In the genomic region with DNA sequence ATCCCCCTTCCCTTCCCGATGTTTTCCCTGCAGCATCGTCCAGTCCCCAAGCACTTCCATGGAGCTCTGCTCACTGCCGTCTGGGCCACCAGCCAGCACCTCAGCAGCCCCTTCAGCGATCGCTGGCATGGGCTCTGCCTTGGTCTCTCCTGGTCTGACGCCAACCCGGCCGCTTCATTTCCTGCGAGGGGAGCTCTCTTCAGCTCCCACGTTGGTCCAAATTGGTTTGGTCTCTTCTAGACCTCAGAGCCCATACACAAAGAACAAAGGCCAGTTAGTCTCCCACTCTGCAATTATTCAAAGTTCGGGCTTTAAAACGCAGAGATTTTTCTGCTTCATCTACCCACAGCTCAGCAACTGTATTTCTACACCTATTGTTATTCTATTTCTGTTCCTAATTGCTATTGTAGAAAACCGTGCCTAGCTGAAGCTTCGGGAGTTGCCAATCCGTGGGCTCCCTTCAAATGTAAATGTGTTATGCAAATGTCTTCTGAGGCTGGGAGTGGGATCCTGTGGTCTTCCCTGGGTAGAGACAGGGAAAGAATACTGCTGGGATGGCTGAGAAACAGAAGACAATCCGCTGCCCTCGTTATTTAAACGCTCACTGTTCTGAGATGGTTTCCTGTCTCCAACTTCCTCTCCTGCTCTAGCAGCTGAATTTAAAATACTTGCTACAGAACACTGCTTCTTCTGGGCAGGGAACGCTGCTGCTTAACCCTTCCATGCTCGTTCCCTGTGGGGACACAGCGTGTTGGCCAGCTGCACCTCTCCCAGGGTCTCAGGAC, we compare ENCODE assay signal across 8 cellular contexts.
DNase-seq lines count a peak whose midpoint lies in the region; ATAC-seq and TF ChIP-seq lines count a peak whose summit lies in the region.

No MANE protein-coding gene starts in this region.

- peak; percentile 42 for DNase-seq in activated CD4-positive, alpha-beta T cell treated with anti-CD3 and anti-CD28 coated beads, Interleukin-2, amount 10 ng/mL, durations not matched to agents 24 days and 14 days
- DNase-seq in activated CD4-positive, alpha-beta T cell treated with anti-CD3 and anti-CD28 coated beads, Interleukin-2, amount 50 U/mL, for 4 hours, result no peak
- DNase-seq in coronary artery (ENCODE audit: low spot score) (no peak), mesenchymal stem cell (peak; percentile 11), tibial artery (no peak), left lung (no peak), AG08395 (ENCODE audit: low spot score) (no peak)

- H3K36me3 ChIP-seq in mesenchymal stem cell (ENCODE audit: control insufficient read depth in 1 of 2, insufficient read depth in 2 of 2, low read depth in 1 of 2, low read length in 2 of 2) (no peaks in the 10 kb centered on the region), tibial artery (no peaks in the 10 kb centered on the region), left lung (no peaks in the 10 kb centered on the region)

- no peak for TF ChIP-seq CTCF in coronary artery (IDR thresholded peaks at IDR 0.05)
- TF ChIP-seq CTCF in tibial artery (IDR thresholded peaks at IDR 0.05), result no peak
- no peak for TF ChIP-seq CTCF in left lung (IDR thresholded peaks at IDR 0.05)

- H3K18ac ChIP-seq in mesenchymal stem cell (ENCODE audit: low read depth in 1 of 2, low read length in 2 of 2), result peak overlapping the region; percentile 14 to 85

- H3K27me3 ChIP-seq in mesenchymal stem cell (ENCODE audit: control insufficient read depth in 1 of 2, insufficient read depth in 1 of 2, low read length in 2 of 2) (no peaks in the 10 kb centered on the region), tibial artery (no peaks in the 10 kb centered on the region), left lung (no peaks in the 10 kb centered on the region)

- intact Hi-C loops in activated CD4-positive, alpha-beta T cell treated with anti-CD3 and anti-CD28 coated beads, Interleukin-2, amount 10 ng/mL, durations not matched to agents 24 days and 14 days (cut with micrococcal nuclease), result no loop called here
- intact Hi-C loops in tibial artery (cut with DNase I; ENCODE audit: low total_unique reads), result no loop called here
- intact Hi-C loops in left lung (cut with DNase I), result no loop called here

- peak overlapping the region in 1 of 2 experiments; percentile 15 for H2BK12ac ChIP-seq in mesenchymal stem cell (ENCODE audit: low read length in 2 of 2)

- H2AK5ac ChIP-seq in mesenchymal stem cell (ENCODE audit: low read length, severe bottlenecking), result no peak overlapping the region

- H2AFZ ChIP-seq in mesenchymal stem cell (ENCODE audit: low read depth, low read length), result peak overlapping the region; percentile 60

- H3K4me3 Mint-ChIP-seq in activated CD4-positive, alpha-beta T cell treated with anti-CD3 and anti-CD28 coated beads, Interleukin-2, amount 10 ng/mL, durations not matched to agents 24 days and 14 days, result no peak overlapping the region

- H3K9me3 ChIP-seq in mesenchymal stem cell (ENCODE audit: control insufficient read depth, low read length), result no peaks in the 10 kb centered on the region
- no peaks in the 10 kb centered on the region for H3K9me3 ChIP-seq in tibial artery
- H3K9me3 ChIP-seq in left lung, result no peaks in the 10 kb centered on the region

- H2BK15ac ChIP-seq in mesenchymal stem cell (ENCODE audit: low read depth, poor library complexity, severe bottlenecking), result no peak overlapping the region

- H3K4me1 ChIP-seq in mesenchymal stem cell (ENCODE audit: control insufficient read depth, insufficient read depth, low read depth, low read length) (peaks cover 6% of the 10 kb centered on the region), tibial artery (peaks cover 0 to 18% (median 12%) of the 10 kb centered on the region in 4 donors), left lung (peaks cover 0 to 12% of the 10 kb centered on the region in 2 donors)

- H3K36me3 Mint-ChIP-seq in activated CD4-positive, alpha-beta T cell treated with anti-CD3 and anti-CD28 coated beads, Interleukin-2, amount 10 ng/mL, durations not matched to agents 24 days and 14 days (ENCODE audit: low read depth), result no peaks in the 10 kb centered on the region

- no peak overlapping the region for H3K27ac Mint-ChIP-seq in activated CD4-positive, alpha-beta T cell treated with anti-CD3 and anti-CD28 coated beads, Interleukin-2, amount 10 ng/mL, durations not matched to agents 24 days and 14 days

- H4K8ac ChIP-seq in mesenchymal stem cell (ENCODE audit: low read length), result peak overlapping the region; percentile 69

- H4K91ac ChIP-seq in mesenchymal stem cell (ENCODE audit: low read length), result no peak overlapping the region

- no peaks in the 10 kb centered on the region for H3K4me1 Mint-ChIP-seq in activated CD4-positive, alpha-beta T cell treated with anti-CD3 and anti-CD28 coated beads, Interleukin-2, amount 10 ng/mL, durations not matched to agents 24 days and 14 days

- ATAC-seq in GM18907 (IDR thresholded peaks at IDR 0.05; ENCODE audit: unreplicated experiment), result no peak
- no peak for ATAC-seq in left lung

- H3K14ac ChIP-seq in mesenchymal stem cell (ENCODE audit: low read length in 2 of 2), result no peak overlapping the region

- H3K27me3 Mint-ChIP-seq in activated CD4-positive, alpha-beta T cell treated with anti-CD3 and anti-CD28 coated beads, Interleukin-2, amount 10 ng/mL, durations not matched to agents 24 days and 14 days, result no peaks in the 10 kb centered on the region

- peak overlapping the region; percentile 68 for H3K4me3 ChIP-seq in coronary artery
- H3K4me3 ChIP-seq in mesenchymal stem cell (ENCODE audit: insufficient read depth in 1 of 2, low read depth in 1 of 2, low read length in 2 of 2), result peak overlapping the region in 1 of 2 experiments; percentile 65
- H3K4me3 ChIP-seq in tibial artery, result peak overlapping the region; percentile 22 to 29
- H3K4me3 ChIP-seq in left lung, result no peak overlapping the region

- no peaks in the 10 kb centered on the region for H3K79me1 ChIP-seq in mesenchymal stem cell (replicated peaks; ENCODE audit: low read length, poor library complexity, severe bottlenecking)

- H3K9me3 Mint-ChIP-seq in activated CD4-positive, alpha-beta T cell treated with anti-CD3 and anti-CD28 coated beads, Interleukin-2, amount 10 ng/mL, durations not matched to agents 24 days and 14 days, result no peaks in the 10 kb centered on the region

- no peak overlapping the region for H3K23ac ChIP-seq in mesenchymal stem cell (ENCODE audit: low read length in 2 of 2)

- H2BK120ac ChIP-seq in mesenchymal stem cell (ENCODE audit: low read depth, low read length), result no peak overlapping the region

- no peak overlapping the region for H2BK5ac ChIP-seq in mesenchymal stem cell (ENCODE audit: low read depth, low read length, poor library complexity, severe bottlenecking)

- H3K4me2 ChIP-seq in mesenchymal stem cell (ENCODE audit: low read length, poor library complexity, severe bottlenecking), result peak overlapping the region; percentile 14

- peak overlapping the region; percentile 32 for H3K9ac ChIP-seq in mesenchymal stem cell (ENCODE audit: low read length)

- WGBS in mesenchymal stem cell, result 10% methylated on average over 21 of the region's 21 CpGs

- no peak overlapping the region for H3K4ac ChIP-seq in mesenchymal stem cell (ENCODE audit: low read depth in 1 of 2, low read length in 2 of 2)

- H3K27ac ChIP-seq in coronary artery (no peak overlapping the region), mesenchymal stem cell (ENCODE audit: low read length, poor library complexity, severe bottlenecking) (no peak overlapping the region), tibial artery (no peak overlapping the region), left lung (peak overlapping the region in 1 of 2 donors; percentile 35)

Comparison
In these comparisons a context has a peak if more than half of its experiments do, and no peak if none do; other contexts are left out.
1. DNase-seq: peak in activated CD4-positive, alpha-beta T cell treated with anti-CD3 and anti-CD28 coated beads, Interleukin-2, amount 10 ng/mL, durations not matched to agents 24 days and 14 days (single experiment) and mesenchymal stem cell (single experiment); none in activated CD4-positive, alpha-beta T cell treated with anti-CD3 and anti-CD28 coated beads, Interleukin-2, amount 50 U/mL, for 4 hours (0 of 2), coronary artery (single experiment), tibial artery (0 of 2), left lung (0 of 2) and AG08395 (single experiment).
2. H3K4me3 ChIP-seq: peak in coronary artery (single experiment) and tibial artery (2 of 2); none in left lung (0 of 2).